In the genomic region with DNA sequence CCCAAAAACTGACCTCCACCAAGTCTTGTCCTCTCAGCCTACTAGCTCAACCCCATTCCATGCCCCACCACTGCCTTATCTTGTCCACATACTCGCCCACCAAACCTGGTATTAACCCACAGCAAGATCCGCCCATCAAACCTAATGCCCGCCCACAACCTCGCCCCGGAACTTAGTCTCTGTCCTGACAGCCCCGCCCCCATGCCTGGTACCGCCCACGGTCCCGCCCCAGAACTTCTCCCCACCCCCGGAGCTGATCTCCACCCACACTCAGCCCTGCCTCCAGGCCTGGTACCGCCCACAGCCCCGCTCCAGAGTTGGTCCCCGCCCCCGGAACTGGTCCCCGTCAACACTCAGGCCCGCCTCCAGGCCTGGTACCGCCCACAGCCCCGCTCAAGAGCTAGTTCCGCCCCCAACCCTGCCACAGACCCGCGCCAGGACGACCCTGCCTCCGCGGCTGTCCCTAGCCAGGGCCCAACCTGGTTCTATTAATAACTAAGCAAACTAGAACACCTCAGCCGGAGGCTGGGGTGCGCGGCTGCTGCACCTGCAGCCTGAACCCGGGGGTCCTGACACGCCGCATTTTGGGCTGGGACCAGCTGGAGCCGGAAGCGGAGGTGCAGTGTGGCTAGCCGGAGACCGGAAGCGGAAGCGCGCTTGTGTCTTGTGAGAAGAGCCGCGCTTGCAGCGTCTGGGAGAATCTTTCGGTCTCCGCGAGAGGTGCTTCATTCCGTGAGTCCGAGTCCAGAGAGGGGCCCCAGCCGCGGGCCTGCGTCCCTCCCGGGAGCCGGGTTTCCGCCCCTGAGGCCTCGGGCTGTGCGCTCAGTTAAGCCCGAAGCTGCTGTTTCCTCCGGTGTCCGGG, we compare ENCODE assay signal across 8 cellular contexts. TPM values are rescaled to one million over a fixed set of nuclear protein-coding genes. Genes with fewer than 3 reads are reported as not detected.
A peak's percentile ranks its signal among the peaks of the same experiment; 100 is the strongest.
DNase-seq lines count a peak whose midpoint lies in the region; ATAC-seq and TF ChIP-seq lines count a peak whose summit lies in the region.

A gene (plus strand): TSS at position 662 of the 862 bp plus-strand sequence. CDS start 5,372 bp downstream, outside the sequence.

- H3K9me3 ChIP-seq in BLaER1 (peaks cover 4% of the 10 kb centered on the region; the same call in 1 of the 2 replicates), colonic mucosa (no peaks in the 10 kb centered on the region)

- peak within 1 kb of the TSS; percentile 98 for H3K4me3 ChIP-seq in BLaER1
- H3K4me3 ChIP-seq in colonic mucosa = peak within 1 kb of the TSS; percentile 95

- no peak for TF ChIP-seq CTCF in colonic mucosa (IDR thresholded peaks at IDR 0.05)

- H3K27ac ChIP-seq in BLaER1 (peak within 1 kb of the TSS; percentile 90), colonic mucosa (peak within 1 kb of the TSS; percentile 67)

- no peaks in the 10 kb centered on the region for H3K27me3 ChIP-seq in BLaER1
- no peaks in the 10 kb centered on the region for H3K27me3 ChIP-seq in colonic mucosa

- H3K4me1 ChIP-seq in BLaER1 (peaks cover 16% of the 10 kb centered on the region), colonic mucosa (no peaks in the 10 kb centered on the region)

- peak within 1 kb of the TSS; percentile 90 for H3K4me2 ChIP-seq in BLaER1

- H4K20me1 ChIP-seq in BLaER1 = peaks cover 10% of the 10 kb centered on the region; the same call in 1 of the 2 replicates

- DNase-seq in NCI-H526 (lab: John Stamatoyannopoulos, UW) = peak; percentile 78 to 95
- peak; percentile 98 for DNase-seq in activated CD4-positive, alpha-beta T cell treated with anti-CD3 and anti-CD28 coated beads for 48 hours
- DNase-seq in colonic mucosa = peak; percentile 99
- DNase-seq in left colon = peak; percentile 99 to 100
- peak; percentile 98 to 99 for DNase-seq in stimulated activated CD4-positive, alpha-beta T cell treated with anti-CD3 and anti-CD28 coated beads, Interleukin-1b, Interleukin-23, amount 100 ng/mL, for 4 hours (ENCODE audit: low read depth in 2 of 2)

- H3K36me3 ChIP-seq in BLaER1 (peaks cover 38% of the 10 kb centered on the region), colonic mucosa (peaks cover 13% of the 10 kb centered on the region)

- ATAC-seq in GM19324 (IDR thresholded peaks at IDR 0.05; ENCODE audit: low FRiP score, unreplicated experiment) = peak; percentile 95
- ATAC-seq in HG03460 (IDR thresholded peaks at IDR 0.05; ENCODE audit: unreplicated experiment) = peak; percentile 93
- peak; percentile 98 for ATAC-seq in left colon

- H3K9ac ChIP-seq in BLaER1 (peak within 1 kb of the TSS; percentile 91), colonic mucosa (ENCODE audit: low read depth in 2 of 2, low read length in 2 of 2) (peak within 1 kb of the TSS; percentile 86 to 90)

- intact Hi-C loops in colonic mucosa (cut with DNase I) = no loop called here
- intact Hi-C loops in left colon (cut with DNase I, micrococcal nuclease) = no loop called here

RNA-seq across cellular contexts. Expression of the gene that starts here (rescaled TPM):
- total RNA-seq in colonic mucosa (1 to 10 TPM; 7.5 to 7.9 TPM), left colon (1 to 10 TPM; 7.8 to 9.6 TPM)

Comparison
In these comparisons a context has a peak if more than half of its experiments do, and no peak if none do; other contexts are left out.
1. Peak in every context shown above with its lines: DNase-seq, ATAC-seq, H3K4me3 ChIP-seq and H3K27ac ChIP-seq.